Comparison of ENCODE assay signal across 9 cellular contexts in genomic region chrX:13051529-13052172, GRCh38. TPM values are rescaled to one million over a fixed set of nuclear protein-coding genes. Genes with fewer than 3 reads are reported as not detected.
DNase-seq lines count a peak whose midpoint lies in the region; ATAC-seq and TF ChIP-seq lines count a peak whose summit lies in the region.
"Had no signal": no experiment of that assay in that cellular context is flagged by ENCODE, and none has a peak within 500 bp of the region (broad histone marks: within the 10 kb centered on the region; RNA-seq: fewer than 3 reads in every experiment).

No MANE protein-coding gene starts in this region.

- TF ChIP-seq CTCF in suprapubic skin (IDR thresholded peaks at IDR 0.05) (no peak), breast epithelium (IDR thresholded peaks at IDR 0.05) (no peak)

- intact Hi-C loops in breast epithelium (cut with DNase I; ENCODE audit: low total_unique reads) = no loop called here

- DNase-seq in T-helper 1 cell (peak in 3 of 5 donors; percentile 21 to 81 (median 40)), iris pigment epithelial cell (ENCODE audit: low read depth) (peak; percentile 25), KG1 (lab: John Stamatoyannopoulos, UW) (no peak), suprapubic skin (ENCODE audit: low spot score in 2 of 2) (no peak), foreskin melanocyte (no peak), breast epithelium (ENCODE audit: low spot score in 2 of 2) (no peak)

- no peaks in the 10 kb centered on the region for H3K27me3 ChIP-seq in suprapubic skin
- peaks cover 0 to 5% of the 10 kb centered on the region in 2 donors for H3K27me3 ChIP-seq in breast epithelium

- peak; percentile 76 for ATAC-seq in GM18502 (IDR thresholded peaks at IDR 0.05; ENCODE audit: poor library complexity, unreplicated experiment)
- peak; percentile 58 for ATAC-seq in GM21717 (IDR thresholded peaks at IDR 0.05; ENCODE audit: unreplicated experiment)

- H3K36me3 ChIP-seq in suprapubic skin (no peaks in the 10 kb centered on the region), breast epithelium (no peaks in the 10 kb centered on the region)

- no peak overlapping the region for H3K4me3 ChIP-seq in suprapubic skin
- H3K4me3 ChIP-seq in breast epithelium = no peak overlapping the region
- H3K4me3 ChIP-seq: lung had no signal

- H3K27ac ChIP-seq in suprapubic skin (no peak overlapping the region), breast epithelium (no peak overlapping the region)

- H3K9me3 ChIP-seq in suprapubic skin = no peaks in the 10 kb centered on the region
- H3K9me3 ChIP-seq in breast epithelium = no peaks in the 10 kb centered on the region

- 68% methylated on average over 4 of the region's 4 CpGs for WGBS in suprapubic skin

- TF ChIP-seq EP300 in suprapubic skin (IDR thresholded peaks at IDR 0.05) = no peak

- H3K4me1 ChIP-seq in suprapubic skin (no peaks in the 10 kb centered on the region), breast epithelium (no peaks in the 10 kb centered on the region)

- TF ChIP-seq POLR2A in suprapubic skin (IDR thresholded peaks at IDR 0.05) (no peak), breast epithelium (IDR thresholded peaks at IDR 0.05) (no peak)

RNA-seq across cellular contexts. Expression of gene FAM9C, which starts 7.2 kb away (rescaled TPM):
- total RNA-seq in suprapubic skin = not detected
- not detected for total RNA-seq in breast epithelium

Comparison
In these comparisons a context has a peak if more than half of its experiments do, and no peak if none do; other contexts are left out.
1. DNase-seq: peak in T-helper 1 cell (3 of 5) and iris pigment epithelial cell (single experiment); none in KG1 (single experiment), suprapubic skin (0 of 2), foreskin melanocyte (single experiment) and breast epithelium (0 of 2).